ENCODE assay signal across 9 cellular contexts in the genomic region with DNA sequence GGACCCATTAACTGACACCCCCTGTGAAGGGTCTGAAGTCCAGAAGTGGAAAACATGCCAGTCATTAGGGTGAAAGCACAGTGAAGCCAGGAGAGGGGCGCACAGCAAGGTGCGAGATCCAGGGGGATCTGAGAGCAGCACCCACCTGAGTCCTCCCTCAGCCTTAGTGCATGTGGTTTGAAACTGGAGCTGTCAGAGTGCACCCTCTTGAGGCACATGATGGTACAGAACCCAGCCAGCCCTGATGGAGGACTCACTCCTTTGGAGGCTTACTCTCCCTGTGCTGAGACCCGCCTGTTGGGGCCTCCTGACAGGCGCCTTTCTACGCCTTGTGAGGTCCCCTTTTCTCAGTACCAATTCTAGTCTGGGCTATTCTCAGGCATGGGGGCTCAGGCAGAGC.
A peak's percentile ranks its signal among the peaks of the same experiment; 100 is the strongest.
DNase-seq lines count a peak whose midpoint lies in the region; TF ChIP-seq lines count a peak whose summit lies in the region.
"Had no signal": no experiment of that assay in that cellular context is flagged by ENCODE, and none has a peak within 500 bp of the region (broad histone marks: within the 10 kb centered on the region; RNA-seq: fewer than 3 reads in every experiment).

No MANE protein-coding gene starts in this region.

- H3K27me3 ChIP-seq in ovary (no peaks in the 10 kb centered on the region), spleen (replicated peaks in 1 of 7) (peaks cover 0 to 35% (median 0%) of the 10 kb centered on the region in 7 donors)
- H3K27me3 ChIP-seq: ascending aorta had no signal

- H3K36me3 Mint-ChIP-seq in neural crest cell (ENCODE audit: low read depth) = no peaks in the 10 kb centered on the region

- no peak overlapping the region for H3K27ac Mint-ChIP-seq in neural crest cell (ENCODE audit: unreplicated experiment)

- H3K4me1 ChIP-seq in ovary (ENCODE audit: insufficient read depth) = no peaks in the 10 kb centered on the region
- H3K4me1 ChIP-seq in spleen = peaks cover 0 to 13% (median 9%) of the 10 kb centered on the region in 6 donors
- H3K4me1 ChIP-seq: ascending aorta had no signal

- TF ChIP-seq POLR2A in ovary (IDR thresholded peaks at IDR 0.05) = no peak
- no peak for TF ChIP-seq POLR2A in spleen (IDR thresholded peaks at IDR 0.05)

- no peaks in the 10 kb centered on the region for H3K9me3 Mint-ChIP-seq in neural crest cell

- H3K4me1 Mint-ChIP-seq in neural crest cell = peaks cover 9% of the 10 kb centered on the region

- WGBS in ovary, 3 donors = 92 to 100% (median 93%) methylated on average over 5 of the region's 5 CpGs
- WGBS in spleen, 5 donors = 83 to 97% (median 92%) methylated on average over 5 of the region's 5 CpGs

- peaks cover 20% of the 10 kb centered on the region for H3K27me3 Mint-ChIP-seq in neural crest cell (ENCODE audit: low read depth)

- DNase-seq in DMS53 (lab: John Stamatoyannopoulos, UW) = peak; percentile 5
- no peak for DNase-seq in DMS53 treated with DMSO at 0.1 percent for 48 hours (lab: John Stamatoyannopoulos, UW; ENCODE audit: unreplicated experiment)
- peak; percentile 49 for DNase-seq in HT1080 (ENCODE audit: low read depth)
- no peak for DNase-seq in astrocyte of the cerebellum (ENCODE audit: low read depth)
- DNase-seq in neural crest cell (ENCODE audit: low read depth, low spot score) = no peak
- DNase-seq in GF-D8 (lab: John Stamatoyannopoulos, UW) = no peak
- no peak for DNase-seq in ovary
- no peak for DNase-seq in spleen

- no peaks in the 10 kb centered on the region for H3K9me3 ChIP-seq in ovary
- no peaks in the 10 kb centered on the region for H3K9me3 ChIP-seq in spleen
- H3K9me3 ChIP-seq: ascending aorta had no signal

- H3K4me3 Mint-ChIP-seq in neural crest cell = no peak overlapping the region

- H3K27ac ChIP-seq in ovary = no peak overlapping the region
- no peak overlapping the region for H3K27ac ChIP-seq in spleen
- H3K27ac ChIP-seq: ascending aorta had no signal

- H3K36me3 ChIP-seq in ovary (no peaks in the 10 kb centered on the region), spleen (no peaks in the 10 kb centered on the region)
- H3K36me3 ChIP-seq: ascending aorta had no signal

- H3K4me3 ChIP-seq in astrocyte of the cerebellum (ENCODE audit: low read depth, low read length) = no peak overlapping the region
- H3K4me3 ChIP-seq in ovary = no peak overlapping the region
- H3K4me3 ChIP-seq in spleen = no peak overlapping the region
- H3K4me3 ChIP-seq: ascending aorta had no signal

- in situ Hi-C loops in astrocyte of the cerebellum (cut with HindIII; ENCODE audit: low sequenced_read_pairs) = no loop called here

- TF ChIP-seq CTCF in astrocyte of the cerebellum (IDR thresholded peaks at IDR 0.05; ENCODE audit: low read depth, low read length, missing control alignments) = peak; percentile 34
- TF ChIP-seq CTCF in neural crest cell (conservative IDR thresholded peaks at IDR 0.05) = peak; percentile 23
- TF ChIP-seq CTCF in ovary (IDR thresholded peaks at IDR 0.05) = no peak
- TF ChIP-seq CTCF in spleen (IDR thresholded peaks at IDR 0.05 in 8 of 11, conservative IDR thresholded peaks at IDR 0.05 in 3 of 11) = no peak

- no peak for TF ChIP-seq EP300 in ovary (IDR thresholded peaks at IDR 0.05)

- intact Hi-C loops in ovary (cut with DNase I) (no loop called here), spleen (cut with DNase I; ENCODE audit: low total_unique reads) (no loop called here)

Comparison
In these comparisons a context has a peak if more than half of its experiments do, and no peak if none do; other contexts are left out.
1. DNase-seq: peak in DMS53 (single experiment) and HT1080 (single experiment); none in DMS53 treated with DMSO at 0.1 percent for 48 hours (single experiment), astrocyte of the cerebellum (single experiment), neural crest cell (single experiment), GF-D8 (single experiment), ovary (0 of 5) and spleen (single experiment).
2. CTCF ChIP-seq: peak in astrocyte of the cerebellum (single experiment) and neural crest cell (single experiment); none in ovary (0 of 3) and spleen (0 of 11).